ENCODE assay signal across 16 cellular contexts in genomic region chr22:33821290-33821689, GRCh38.
DNase-seq lines count a peak whose midpoint lies in the region; ATAC-seq and TF ChIP-seq lines count a peak whose summit lies in the region.
"Had no signal": no experiment of that assay in that cellular context is flagged by ENCODE, and none has a peak within 500 bp of the region (broad histone marks: within the 10 kb centered on the region; RNA-seq: fewer than 3 reads in every experiment).

No MANE protein-coding gene starts in this region.

- dilution Hi-C loops in mammary epithelial cell (cut with HindIII; ENCODE audit: low sequenced_read_pairs) = loop anchor here (5.0 kb wide), 1 partner anchor 64 kb away; no protein-coding TSS in a partner anchor

- H3K27me3 Mint-ChIP-seq in MCF 10A (ENCODE audit: insufficient read depth, unreplicated experiment) = no peaks in the 10 kb centered on the region
- no peaks in the 10 kb centered on the region for H3K27me3 Mint-ChIP-seq in WTC11 (ENCODE audit: low read depth)
- H3K27me3 Mint-ChIP-seq in stimulated activated naive CD8-positive, alpha-beta T cell treated with anti-CD3 and anti-CD28 coated beads, Interleukin-15, amount 100 ng/mL, for 72 hours = no peaks in the 10 kb centered on the region
- H3K27me3 Mint-ChIP-seq: CD4-positive, CD25-positive, alpha-beta regulatory T cell had no signal

- H3K4me1 ChIP-seq in mammary epithelial cell (ENCODE audit: insufficient read depth, low read length) = no peaks in the 10 kb centered on the region

- H3K36me3 Mint-ChIP-seq in MCF 10A (ENCODE audit: insufficient read depth, unreplicated experiment) = no peaks in the 10 kb centered on the region
- H3K36me3 Mint-ChIP-seq in WTC11 = peaks cover 20% of the 10 kb centered on the region
- H3K36me3 Mint-ChIP-seq: CD4-positive, CD25-positive, alpha-beta regulatory T cell had no signal

- in situ Hi-C loops in mammary epithelial cell (cut with MboI; ENCODE audit: low sequenced_read_pairs in 2 of 2) = no loop called here

- ATAC-seq in WTC11 = no peak
- no peak for ATAC-seq in stimulated activated naive CD8-positive, alpha-beta T cell treated with anti-CD3 and anti-CD28 coated beads, Interleukin-15, amount 100 ng/mL, for 72 hours

- CTCF ChIA-PET in MCF 10A (lab: Yijun Ruan, JAX) = interaction anchor here (1.6 kb wide), 1 partner anchor 17 kb away, joined by 4 read pairs; no protein-coding TSS in a partner anchor
- CTCF ChIA-PET in mammary epithelial cell (lab: Charles Lee; ENCODE audit: low non-redundant PET) = no interaction called here
- CTCF ChIA-PET in WTC11 (lab: Charles Lee) = interaction anchor here (0.7 kb wide), 1 partner anchor 14 kb away, joined by 3 read pairs; no protein-coding TSS in a partner anchor

- H3K4me1 Mint-ChIP-seq in MCF 10A (ENCODE audit: insufficient read depth, unreplicated experiment) (peaks cover 5% of the 10 kb centered on the region), WTC11 (peaks cover 67% of the 10 kb centered on the region)
- no peaks in the 10 kb centered on the region for H3K4me1 Mint-ChIP-seq in stimulated activated naive CD8-positive, alpha-beta T cell treated with anti-CD3 and anti-CD28 coated beads, Interleukin-15, amount 100 ng/mL, for 72 hours
- H3K4me1 Mint-ChIP-seq: CD4-positive, CD25-positive, alpha-beta regulatory T cell had no signal

- peaks cover 6% of the 10 kb centered on the region for H3K9me3 Mint-ChIP-seq in MCF 10A (ENCODE audit: unreplicated experiment)
- peaks cover 16% of the 10 kb centered on the region for H3K9me3 Mint-ChIP-seq in WTC11
- peaks cover 8 to 28% of the 10 kb centered on the region in 2 donors for H3K9me3 Mint-ChIP-seq in stimulated activated naive CD8-positive, alpha-beta T cell treated with anti-CD3 and anti-CD28 coated beads, Interleukin-15, amount 100 ng/mL, for 72 hours

- no peaks in the 10 kb centered on the region for H4K20me1 ChIP-seq in mammary epithelial cell (ENCODE audit: insufficient read depth, low read length)

- POLR2A ChIA-PET in MCF 10A (lab: Yijun Ruan, JAX) (no interaction called here), WTC11 (lab: Charles Lee) (no interaction called here)

- no peak overlapping the region for H3K4me3 Mint-ChIP-seq in MCF 10A (ENCODE audit: unreplicated experiment)
- H3K4me3 Mint-ChIP-seq in WTC11 = peak overlapping the region; percentile 10; the same call in 1 of the 2 replicates
- no peak overlapping the region for H3K4me3 Mint-ChIP-seq in stimulated activated naive CD8-positive, alpha-beta T cell treated with anti-CD3 and anti-CD28 coated beads, Interleukin-15, amount 100 ng/mL, for 72 hours
- H3K4me3 Mint-ChIP-seq: CD4-positive, CD25-positive, alpha-beta regulatory T cell had no signal

- DNase-seq in MCF 10A (ENCODE audit: unreplicated experiment) = no peak
- DNase-seq in mammary epithelial cell = no peak
- peak; percentile 17 for DNase-seq in AG10803 (ENCODE audit: low read depth)
- no peak for DNase-seq in WTC11 (ENCODE audit: low spot score)
- peak; percentile 3 for DNase-seq in fibroblast of pulmonary artery (ENCODE audit: low read depth)
- no peak for DNase-seq in stimulated activated naive CD8-positive, alpha-beta T cell treated with anti-CD3 and anti-CD28 coated beads, Interleukin-15, amount 100 ng/mL, for 72 hours
- no peak for DNase-seq in GM19238 (ENCODE audit: insufficient read length, low spot score)
- no peak for DNase-seq in NOMO-1 treated with DMSO at 0.1 percent for 48 hours (lab: John Stamatoyannopoulos, UW; ENCODE audit: unreplicated experiment)
- DNase-seq: CD4-positive, CD25-positive, alpha-beta regulatory T cell; DMS53; GF-D8; GOT3 had no signal

- no peaks in the 10 kb centered on the region for H3K36me3 ChIP-seq in mammary epithelial cell (ENCODE audit: insufficient read depth, low read length)
- H3K36me3 ChIP-seq: HAP-1 had no signal

- H3K27ac ChIP-seq in mammary epithelial cell (ENCODE audit: insufficient read depth, low read depth, low read length) = no peak overlapping the region
- H3K27ac ChIP-seq: 22Rv1; BLaER1 treated with 17β-estradiol and CSF1 and Interleukin-3, amounts not matched to agents 10 nM and 100 nM; HL-60 had no signal

- TF ChIP-seq CTCF in MCF 10A (IDR thresholded peaks at IDR 0.05; ENCODE audit: unreplicated experiment) = no peak
- no peak for TF ChIP-seq CTCF in mammary epithelial cell (conservative IDR thresholded peaks at IDR 0.05 in 1 of 2, IDR thresholded peaks at IDR 0.05 in 1 of 2; ENCODE audit: extremely low read depth in 1 of 2, insufficient read depth in 1 of 2, low read depth in 1 of 2, low read length in 2 of 2)
- TF ChIP-seq CTCF in AG10803 (conservative IDR thresholded peaks at IDR 0.05; ENCODE audit: low read length) = no peak
- TF ChIP-seq CTCF in WTC11 (IDR thresholded peaks at IDR 0.05) = no peak
- no peak for TF ChIP-seq CTCF in fibroblast of pulmonary artery (IDR thresholded peaks at IDR 0.05; ENCODE audit: low read length, missing control alignments)

- WGBS in mammary epithelial cell (ENCODE audit: low coverage, missing lambda C conversion rate) = 74% methylated on average over 4 of the region's 4 CpGs

- no peak overlapping the region for H3K9ac ChIP-seq in mammary epithelial cell (ENCODE audit: insufficient read depth, low read length)
- H3K9ac ChIP-seq: BLaER1 treated with 17β-estradiol and CSF1 and Interleukin-3, amounts not matched to agents 10 nM and 100 nM had no signal

- BruUV-seq in MCF 10A (replicated peaks; lab: Mats Ljungman, UMichigan) = no TSS peak
- BruUV-seq in mammary epithelial cell (replicated peaks; lab: Mats Ljungman, UMichigan) = no TSS peak

- H3K79me2 ChIP-seq in mammary epithelial cell (ENCODE audit: insufficient read depth, low read length) = no peaks in the 10 kb centered on the region

- H2AFZ ChIP-seq in mammary epithelial cell (ENCODE audit: low read depth, low read length) = no peak overlapping the region

- intact Hi-C loops in MCF 10A (cut with micrococcal nuclease) (no loop called here), mammary epithelial cell (cut with micrococcal nuclease) (no loop called here)

- H3K27ac Mint-ChIP-seq in MCF 10A (ENCODE audit: low read depth, unreplicated experiment) (peak overlapping the region; percentile 42), WTC11 (peak overlapping the region; percentile 31; the same call in 1 of the 2 replicates)
- H3K27ac Mint-ChIP-seq in stimulated activated naive CD8-positive, alpha-beta T cell treated with anti-CD3 and anti-CD28 coated beads, Interleukin-15, amount 100 ng/mL, for 72 hours = no peak overlapping the region

- no peaks in the 10 kb centered on the region for H3K27me3 ChIP-seq in mammary epithelial cell (ENCODE audit: insufficient read depth, low read length)
- H3K27me3 ChIP-seq: BLaER1 treated with 17β-estradiol and CSF1 and Interleukin-3, amounts not matched to agents 10 nM and 100 nM had no signal

- H3K4me3 ChIP-seq in mammary epithelial cell (replicated peaks in 1 of 3; ENCODE audit: insufficient read depth in 1 of 3, low read depth in 2 of 3, low read length in 3 of 3) (no peak overlapping the region), AG10803 (ENCODE audit: low read length) (no peak overlapping the region), fibroblast of pulmonary artery (replicated peaks; ENCODE audit: low read depth, low read length) (no peak overlapping the region)
- H3K4me3 ChIP-seq: BLaER1 treated with 17β-estradiol and CSF1 and Interleukin-3, amounts not matched to agents 10 nM and 100 nM; HAP-1 had no signal

- peaks cover 23% of the 10 kb centered on the region for H3K9me3 ChIP-seq in mammary epithelial cell (replicated peaks; ENCODE audit: insufficient read depth, low read length)

- no peak overlapping the region for H3K4me2 ChIP-seq in mammary epithelial cell (ENCODE audit: insufficient read depth, low read depth, low read length)
- H3K4me2 ChIP-seq: BLaER1 treated with 17β-estradiol and CSF1 and Interleukin-3, amounts not matched to agents 10 nM and 100 nM had no signal

TF ChIP-seq in WTC11, 78 proteins besides CTCF, POLR2A, EP300 and RAD21:
- TF ChIP-seq RELA (CRISPR knock-in tag; IDR thresholded peaks at IDR 0.05; ENCODE audit: borderline replicate concordance) = no peak
- TF ChIP-seq RORB (CRISPR knock-in tag; IDR thresholded peaks at IDR 0.05) = no peak
- no peak for TF ChIP-seq IRF2 (CRISPR knock-in tag; IDR thresholded peaks at IDR 0.05; ENCODE audit: borderline replicate concordance, low read depth)
- TF ChIP-seq NFATC4 (CRISPR knock-in tag; IDR thresholded peaks at IDR 0.05) = no peak
- no peak for TF ChIP-seq USF2 (CRISPR knock-in tag; IDR thresholded peaks at IDR 0.05)
- TF ChIP-seq ZNF121 (CRISPR knock-in tag; IDR thresholded peaks at IDR 0.05) = no peak
- TF ChIP-seq FOXP1 (CRISPR knock-in tag; IDR thresholded peaks at IDR 0.05; ENCODE audit: borderline replicate concordance) = no peak

Comparison
In these comparisons a context has a peak if more than half of its experiments do, and no peak if none do; other contexts are left out.
1. DNase-seq: peak in AG10803 (single experiment) and fibroblast of pulmonary artery (single experiment); none in MCF 10A (single experiment), mammary epithelial cell (single experiment), WTC11 (single experiment), stimulated activated naive CD8-positive, alpha-beta T cell treated with anti-CD3 and anti-CD28 coated beads, Interleukin-15, amount 100 ng/mL, for 72 hours (0 of 2), GM19238 (single experiment) and NOMO-1 treated with DMSO at 0.1 percent for 48 hours (single experiment).
2. H3K27ac Mint-ChIP-seq: peak in MCF 10A (single experiment) and WTC11 (single experiment); none in stimulated activated naive CD8-positive, alpha-beta T cell treated with anti-CD3 and anti-CD28 coated beads, Interleukin-15, amount 100 ng/mL, for 72 hours (0 of 2).